ENCODE assay signal across 1 cellular context in the genomic region with DNA sequence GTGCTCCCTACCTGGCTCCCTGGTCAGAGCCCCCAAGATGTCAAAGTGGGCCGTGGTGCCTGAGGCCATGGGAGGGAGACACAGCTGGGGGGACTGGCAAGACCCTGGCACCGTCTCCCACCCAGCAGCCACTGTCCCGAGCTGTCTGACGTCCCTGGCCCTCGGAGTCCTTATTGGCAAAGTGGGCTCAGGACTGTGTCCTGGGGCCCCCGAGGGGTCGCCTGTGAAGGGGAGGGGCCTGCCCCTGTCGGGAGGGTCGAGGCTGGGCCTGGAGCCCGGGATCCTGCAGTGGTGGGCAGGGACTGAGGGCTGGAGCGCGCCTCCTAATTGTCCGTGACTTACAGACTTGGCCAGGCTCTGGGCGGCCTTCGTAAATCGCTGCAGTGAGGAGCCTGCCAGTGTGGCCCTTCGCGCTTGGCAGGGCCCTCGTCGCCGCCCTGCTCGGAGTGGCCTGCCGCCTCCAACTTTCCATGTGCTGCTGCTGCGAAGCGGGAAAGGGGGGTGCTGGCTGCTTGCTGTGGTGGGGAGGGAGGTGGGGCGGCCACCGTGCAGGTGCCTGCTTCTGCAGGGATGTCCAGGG.
TF ChIP-seq lines count a peak whose summit lies in the region.

No MANE protein-coding gene starts in this region.

TF ChIP-seq in H1, 55 proteins besides CTCF, POLR2A, EP300 and RAD21:
- TF ChIP-seq SIRT6 (IDR thresholded peaks at IDR 0.05; ENCODE audit: low read length) = no peak
- no peak for TF ChIP-seq CHD1 (IDR thresholded peaks at IDR 0.05; ENCODE audit: low read depth, low read length)
- TF ChIP-seq SP1 (IDR thresholded peaks at IDR 0.05; ENCODE audit: low read depth, low read length) = no peak
- no peak for TF ChIP-seq SIX5 (IDR thresholded peaks at IDR 0.05; ENCODE audit: low read depth, low read length)
- TF ChIP-seq, protein P1, sequence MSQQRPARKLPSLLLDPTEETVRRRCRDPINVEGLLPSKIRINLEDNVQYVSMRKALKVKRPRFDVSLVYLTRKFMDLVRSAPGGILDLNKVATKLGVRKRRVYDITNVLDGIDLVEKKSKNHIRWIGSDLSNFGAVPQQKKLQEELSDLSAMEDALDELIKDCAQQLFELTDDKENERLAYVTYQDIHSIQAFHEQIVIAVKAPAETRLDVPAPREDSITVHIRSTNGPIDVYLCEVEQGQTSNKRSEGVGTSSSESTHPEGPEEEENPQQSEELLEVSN (IDR thresholded peaks at IDR 0.05) = peak; percentile 70
